Comparison of ENCODE assay signal across 1 cellular context in the genomic region with DNA sequence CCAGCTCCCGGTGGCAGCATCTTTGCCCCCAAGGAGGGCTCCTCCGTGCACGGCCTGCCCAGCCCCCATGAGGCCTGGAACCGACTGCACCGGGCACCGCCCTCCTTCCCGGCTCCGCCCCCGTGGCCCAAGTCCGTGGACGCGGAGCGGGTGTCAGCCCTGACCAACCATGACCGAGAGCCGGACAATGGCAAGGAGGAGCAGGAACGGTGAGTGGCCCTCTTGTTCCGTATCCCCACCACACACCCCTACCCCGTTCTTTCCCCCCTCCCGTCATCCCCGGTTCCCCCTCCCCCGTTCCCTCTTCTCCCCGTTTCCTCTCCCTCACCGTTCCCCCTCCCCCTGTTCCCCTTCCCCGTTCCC.
TF ChIP-seq lines count a peak whose summit lies in the region.

No MANE protein-coding gene starts in this region.

TF ChIP-seq in H1, 55 proteins besides CTCF, POLR2A, EP300 and RAD21:
- peak; percentile 47; the same call in 1 of the 2 replicates for TF ChIP-seq POLR2AphosphoS5 (IDR thresholded peaks at IDR 0.05; ENCODE audit: low read depth, low read length)
- TF ChIP-seq EGR1 (IDR thresholded peaks at IDR 0.05; ENCODE audit: borderline replicate concordance, low read depth, low read length), result peak; percentile 24; the same call in 1 of the 2 replicates
- TF ChIP-seq SP2 (IDR thresholded peaks at IDR 0.05; ENCODE audit: low read length), result no peak
